ENCODE assay signal across 8 cellular contexts in genomic region chr11:77047007-77047927, GRCh38. TPM values are rescaled to one million over a fixed set of nuclear protein-coding genes. Genes with fewer than 3 reads are reported as not detected.
A peak's percentile ranks its signal among the peaks of the same experiment; 100 is the strongest.
DNase-seq lines count a peak whose midpoint lies in the region; ATAC-seq, FAIRE-seq and TF ChIP-seq lines count a peak whose summit lies in the region.

No MANE protein-coding gene starts in this region.

- no peaks in the 10 kb centered on the region for H3K9me1 ChIP-seq in endothelial cell of umbilical vein (replicated peaks; ENCODE audit: control insufficient read depth, extremely low read depth, insufficient read depth, low read length)

- no peaks in the 10 kb centered on the region for H3K9me3 Mint-ChIP-seq in CD8-positive, alpha-beta memory T cell
- H3K9me3 Mint-ChIP-seq in activated CD8-positive, alpha-beta T cell treated with anti-CD3 and anti-CD28 coated beads, Interleukin-2, amount 10 ng/mL, durations not matched to agents 7 days and 5 days (ENCODE audit: insufficient read depth) = no peaks in the 10 kb centered on the region

- H3K4me3 Mint-ChIP-seq in CD8-positive, alpha-beta memory T cell = peak overlapping the region; percentile 57 to 73 (median 69)
- peak overlapping the region; percentile 37 for H3K4me3 Mint-ChIP-seq in activated CD8-positive, alpha-beta T cell treated with anti-CD3 and anti-CD28 coated beads, Interleukin-2, amount 10 ng/mL, durations not matched to agents 7 days and 5 days

- no peaks in the 10 kb centered on the region for H3K9me3 ChIP-seq in CD8-positive, alpha-beta memory T cell (ENCODE audit: low read length)
- no peaks in the 10 kb centered on the region for H3K9me3 ChIP-seq in endothelial cell of umbilical vein (replicated peaks; ENCODE audit: control insufficient read depth, insufficient read depth, low read length)

- H3K79me2 ChIP-seq in endothelial cell of umbilical vein (ENCODE audit: control insufficient read depth, insufficient read depth, low read length) = no peaks in the 10 kb centered on the region

- CTCF ChIA-PET in CD8-positive, alpha-beta memory T cell (lab: Charles Lee) = interaction anchor here (0.7 to 3.2 kb wide), 11 partner anchors 12 to 947 kb away, joined by 3 to 75 read pairs (median 6); partner anchors contain the start of genes CAPN5 and INTS4
- CTCF ChIA-PET in activated CD8-positive, alpha-beta T cell treated with anti-CD3 and anti-CD28 coated beads, Interleukin-2, amount 10 ng/mL, durations not matched to agents 7 days and 5 days (lab: Charles Lee) = interaction anchor here (0.6 to 3.2 kb wide), 28 partner anchors 8 to 948 kb away, joined by 3 to 77 read pairs (median 4); partner anchors contain the start of genes CAPN5 and MYO7A
- CTCF ChIA-PET in endothelial cell of umbilical vein (lab: Charles Lee) = interaction anchor here (0.6 to 2.8 kb wide), 46 partner anchors 10 to 1244 kb away, joined by 3 to 316 read pairs (median 5); partner anchors contain the start of genes B3GNT6, CAPN5, MYO7A and OMP

- H3K36me3 Mint-ChIP-seq in CD8-positive, alpha-beta memory T cell = peaks cover 0 to 6% (median 0%) of the 10 kb centered on the region in 3 donors
- no peaks in the 10 kb centered on the region for H3K36me3 Mint-ChIP-seq in activated CD8-positive, alpha-beta T cell treated with anti-CD3 and anti-CD28 coated beads, Interleukin-2, amount 10 ng/mL, durations not matched to agents 7 days and 5 days (ENCODE audit: low read depth)

- DNase-seq in CD8-positive, alpha-beta memory T cell = peak; percentile 59 to 92 (median 89)
- peak; percentile 95 for DNase-seq in HS-27A (ENCODE audit: low read depth)
- peak; percentile 57 for DNase-seq in NCI-H82 treated with DMSO at 0.1 percent for 48 hours (lab: John Stamatoyannopoulos, UW; ENCODE audit: unreplicated experiment)
- DNase-seq in activated CD8-positive, alpha-beta T cell treated with anti-CD3 and anti-CD28 coated beads, Interleukin-2, amount 10 ng/mL, durations not matched to agents 7 days and 5 days = peak; percentile 91
- peak; percentile 97 for DNase-seq in endothelial cell of umbilical vein (ENCODE audit: low read depth, low spot score)
- DNase-seq in midbrain (lab: John Stamatoyannopoulos, UW) = peak; percentile 93
- DNase-seq in stimulated activated CD8-positive, alpha-beta memory T cell treated with anti-CD3 and anti-CD28 coated beads, Interleukin-4, amount 100 ng/mL, for 1 hour (ENCODE audit: low read depth in 2 of 2, low spot score in 1 of 2) = peak; percentile 45 to 60

- no peaks in the 10 kb centered on the region for H3K36me3 ChIP-seq in CD8-positive, alpha-beta memory T cell (ENCODE audit: insufficient read depth, low read length)
- H3K36me3 ChIP-seq in endothelial cell of umbilical vein (ENCODE audit: control insufficient read depth in 2 of 2, extremely low read depth in 1 of 2, insufficient read depth in 2 of 2, low read length in 2 of 2) = no peaks in the 10 kb centered on the region

- FAIRE-seq in endothelial cell of umbilical vein (lab: Jason Lieb, UNC) = peak; percentile 81

- H3K9ac ChIP-seq in endothelial cell of umbilical vein (replicated peaks; ENCODE audit: extremely low read depth, insufficient read depth, low read length) = no peak overlapping the region

- H3K27me3 Mint-ChIP-seq in CD8-positive, alpha-beta memory T cell = peaks cover 23 to 24% of the 10 kb centered on the region in 2 donors
- peaks cover 21% of the 10 kb centered on the region for H3K27me3 Mint-ChIP-seq in activated CD8-positive, alpha-beta T cell treated with anti-CD3 and anti-CD28 coated beads, Interleukin-2, amount 10 ng/mL, durations not matched to agents 7 days and 5 days (ENCODE audit: low read depth)

- H3K4me3 ChIP-seq in CD8-positive, alpha-beta memory T cell (ENCODE audit: low read length) = peak overlapping the region; percentile 58
- peak overlapping the region; percentile 28 to 36 (median 31) for H3K4me3 ChIP-seq in endothelial cell of umbilical vein (replicated peaks in 1 of 3; ENCODE audit: insufficient read depth in 1 of 3, low read depth in 1 of 3, low read length in 3 of 3)

- peak overlapping the region; percentile 9 to 89 (median 70) for H3K27ac Mint-ChIP-seq in CD8-positive, alpha-beta memory T cell
- H3K27ac Mint-ChIP-seq in activated CD8-positive, alpha-beta T cell treated with anti-CD3 and anti-CD28 coated beads, Interleukin-2, amount 10 ng/mL, durations not matched to agents 7 days and 5 days = peak overlapping the region; percentile 1

- POLR2A ChIA-PET in CD8-positive, alpha-beta memory T cell (lab: Charles Lee) = interaction anchor here (0.6 to 1.5 kb wide), 9 partner anchors 18 to 1084 kb away, joined by 3 to 6 read pairs (median 4); partner anchors contain the start of gene CAPN5
- POLR2A ChIA-PET in activated CD8-positive, alpha-beta T cell treated with anti-CD3 and anti-CD28 coated beads, Interleukin-2, amount 10 ng/mL, durations not matched to agents 7 days and 5 days (lab: Charles Lee) = interaction anchor here (1.2 kb wide), 1 partner anchor 18 kb away, joined by 3 read pairs; no protein-coding TSS in a partner anchor
- POLR2A ChIA-PET in endothelial cell of umbilical vein (lab: Charles Lee) = interaction anchor here (0.6 to 1.3 kb wide), 3 partner anchors 19 to 58 kb away, joined by 4 to 5 read pairs (median 5); partner anchors contain the start of gene CAPN5

- TF ChIP-seq POLR2A in endothelial cell of umbilical vein (IDR thresholded peaks at IDR 0.05; ENCODE audit: low read depth, low read length) = no peak

- peak overlapping the region; percentile 25 for H3K27ac ChIP-seq in CD8-positive, alpha-beta memory T cell (ENCODE audit: low read depth, low read length)
- H3K27ac ChIP-seq in endothelial cell of umbilical vein (ENCODE audit: insufficient read depth, low read depth, low read length) = no peak overlapping the region

- TF ChIP-seq CTCF in endothelial cell of umbilical vein (IDR thresholded peaks at IDR 0.05; ENCODE audit: extremely low read depth in 1 of 2, insufficient read depth in 1 of 2, low read depth in 1 of 2, low read length in 2 of 2) = peak; percentile 48 to 59

- peaks cover 5% of the 10 kb centered on the region for H3K27me3 ChIP-seq in CD8-positive, alpha-beta memory T cell (ENCODE audit: insufficient read depth, low read length, poor library complexity, severe bottlenecking)
- H3K27me3 ChIP-seq in endothelial cell of umbilical vein (ENCODE audit: control insufficient read depth in 2 of 2, insufficient read depth in 2 of 2, low read length in 2 of 2) = peaks cover 4 to 10% of the 10 kb centered on the region in 2 experiments

- H3K4me1 Mint-ChIP-seq in CD8-positive, alpha-beta memory T cell = peaks cover 8 to 12% (median 10%) of the 10 kb centered on the region in 3 donors
- H3K4me1 Mint-ChIP-seq in activated CD8-positive, alpha-beta T cell treated with anti-CD3 and anti-CD28 coated beads, Interleukin-2, amount 10 ng/mL, durations not matched to agents 7 days and 5 days (ENCODE audit: low read depth) = peaks cover 15% of the 10 kb centered on the region

- ATAC-seq in GM19452 (IDR thresholded peaks at IDR 0.05; ENCODE audit: unreplicated experiment) = peak; percentile 77
- ATAC-seq in activated CD8-positive, alpha-beta T cell treated with anti-CD3 and anti-CD28 coated beads, Interleukin-2, amount 10 ng/mL, durations not matched to agents 7 days and 5 days = peak; percentile 89

- dilution Hi-C loops in endothelial cell of umbilical vein (cut with MboI; ENCODE audit: extremely low pct_ligation_motif_present, low sequenced_read_pairs) = no loop called here

- peak overlapping the region; percentile 74 for H3K4me2 ChIP-seq in endothelial cell of umbilical vein (ENCODE audit: insufficient read depth, low read length)

- no peaks in the 10 kb centered on the region for H4K20me1 ChIP-seq in endothelial cell of umbilical vein (replicated peaks; ENCODE audit: control insufficient read depth, extremely low read depth, insufficient read depth, low read length)

- H2AFZ ChIP-seq in endothelial cell of umbilical vein (ENCODE audit: low read depth, low read length) = no peak overlapping the region

- BruUV-seq in endothelial cell of umbilical vein (replicated peaks; lab: Mats Ljungman, UMichigan) = no TSS peak

- intact Hi-C loops in endothelial cell of umbilical vein (cut with micrococcal nuclease) = loop anchor here (1.0 kb wide), 7 partner anchors 19 to 501 kb away; partner anchors contain the start of gene CAPN5

- H3K4me1 ChIP-seq in CD8-positive, alpha-beta memory T cell (ENCODE audit: insufficient read depth, low read length) = peaks cover 15% of the 10 kb centered on the region
- peaks cover 5% of the 10 kb centered on the region for H3K4me1 ChIP-seq in endothelial cell of umbilical vein (ENCODE audit: control insufficient read depth, extremely low read depth, insufficient read depth, low read length)

RNA-seq across cellular contexts. Expression of gene B3GNT6, which starts 13.1 kb away (rescaled TPM):
- not detected for total RNA-seq in CD8-positive, alpha-beta memory T cell
- polyA plus RNA-seq in CD8-positive, alpha-beta memory T cell = not detected
- total RNA-seq in activated CD8-positive, alpha-beta T cell treated with anti-CD3 and anti-CD28 coated beads, Interleukin-2, amount 10 ng/mL, durations not matched to agents 7 days and 5 days = not detected
- not detected in 2 replicates for total RNA-seq in endothelial cell of umbilical vein
- not detected in 2 replicates for polyA plus RNA-seq in endothelial cell of umbilical vein
- not detected in 2 replicates for polyA plus RNA-seq in endothelial cell of umbilical vein (2011; cell fraction: cytosol; rRNA removed)
- not detected in 2 replicates for polyA plus RNA-seq in endothelial cell of umbilical vein (2011; cell fraction: nucleus; rRNA removed)
- polyA plus RNA-seq in endothelial cell of umbilical vein (2012) = not detected in 2 replicates
- polyA minus RNA-seq in endothelial cell of umbilical vein = not detected in 2 replicates
- not detected for polyA minus RNA-seq in endothelial cell of umbilical vein (2011; cell fraction: cytosol; rRNA and poly(A)+ RNA removed)
- not detected in 2 replicates for polyA minus RNA-seq in endothelial cell of umbilical vein (2011; cell fraction: nucleus; rRNA and poly(A)+ RNA removed)

RNA-seq across cellular contexts. Expression of gene CAPN5, which starts 19.5 kb away (rescaled TPM):
- total RNA-seq in CD8-positive, alpha-beta memory T cell = 1 to 10 TPM in 1 of 2 experiments, under 1 TPM in 1; 0.78 to 1.1 TPM
- polyA plus RNA-seq in CD8-positive, alpha-beta memory T cell = 3.4 TPM
- 1 to 10 TPM; 1.0 to 1.4 TPM for total RNA-seq in activated CD8-positive, alpha-beta T cell treated with anti-CD3 and anti-CD28 coated beads, Interleukin-2, amount 10 ng/mL, durations not matched to agents 7 days and 5 days
- total RNA-seq in endothelial cell of umbilical vein = 14.3 and 15.0 TPM in 2 replicates
- 16.6 and 17.0 TPM in 2 replicates for polyA plus RNA-seq in endothelial cell of umbilical vein
- 9.6 and 11.1 TPM in 2 replicates for polyA plus RNA-seq in endothelial cell of umbilical vein (2011; cell fraction: cytosol; rRNA removed)
- polyA plus RNA-seq in endothelial cell of umbilical vein (2011; cell fraction: nucleus; rRNA removed) = 36.2 and 38.8 TPM in 2 replicates
- polyA plus RNA-seq in endothelial cell of umbilical vein (2012) = 18.8 and 22.0 TPM in 2 replicates
- polyA minus RNA-seq in endothelial cell of umbilical vein = 10.2 and 11.7 TPM in 2 replicates
- not detected for polyA minus RNA-seq in endothelial cell of umbilical vein (2011; cell fraction: cytosol; rRNA and poly(A)+ RNA removed)
- polyA minus RNA-seq in endothelial cell of umbilical vein (2011; cell fraction: nucleus; rRNA and poly(A)+ RNA removed) = 9.4 and 11.9 TPM in 2 replicates

RNA-seq across cellular contexts. Expression of gene OMP, which starts 55.4 kb away (rescaled TPM):
- total RNA-seq in CD8-positive, alpha-beta memory T cell = not detected
- polyA plus RNA-seq in CD8-positive, alpha-beta memory T cell = not detected
- not detected for total RNA-seq in activated CD8-positive, alpha-beta T cell treated with anti-CD3 and anti-CD28 coated beads, Interleukin-2, amount 10 ng/mL, durations not matched to agents 7 days and 5 days
- total RNA-seq in endothelial cell of umbilical vein = 0.76 and 0.80 TPM in 2 replicates
- 0.30 TPM in 1 of 2 replicates, not detected in the other for polyA plus RNA-seq in endothelial cell of umbilical vein
- polyA plus RNA-seq in endothelial cell of umbilical vein (2011; cell fraction: cytosol; rRNA removed) = not detected in 2 replicates
- polyA plus RNA-seq in endothelial cell of umbilical vein (2011; cell fraction: nucleus; rRNA removed) = 0.91 TPM in 1 of 2 replicates, not detected in the other
- polyA plus RNA-seq in endothelial cell of umbilical vein (2012) = not detected in 2 replicates
- 1.6 TPM in 1 of 2 replicates, not detected in the other for polyA minus RNA-seq in endothelial cell of umbilical vein
- not detected for polyA minus RNA-seq in endothelial cell of umbilical vein (2011; cell fraction: cytosol; rRNA and poly(A)+ RNA removed)
- 1.3 and 2.8 TPM in 2 replicates for polyA minus RNA-seq in endothelial cell of umbilical vein (2011; cell fraction: nucleus; rRNA and poly(A)+ RNA removed)
